ENCODE assay signal across 1 cellular context in genomic region chr15:83107841-83108181, GRCh38.
TF ChIP-seq lines count a peak whose summit lies in the region.

No MANE protein-coding gene starts in this region.

TF ChIP-seq in SK-N-SH, 30 proteins besides CTCF, POLR2A, EP300 and RAD21 (continued from another document):
- TF ChIP-seq REST (IDR thresholded peaks at IDR 0.05; ENCODE audit: low read depth, low read length) = no peak
TF ChIP-seq in SK-N-SH: peak in this region for 0.
